In the genomic region with DNA sequence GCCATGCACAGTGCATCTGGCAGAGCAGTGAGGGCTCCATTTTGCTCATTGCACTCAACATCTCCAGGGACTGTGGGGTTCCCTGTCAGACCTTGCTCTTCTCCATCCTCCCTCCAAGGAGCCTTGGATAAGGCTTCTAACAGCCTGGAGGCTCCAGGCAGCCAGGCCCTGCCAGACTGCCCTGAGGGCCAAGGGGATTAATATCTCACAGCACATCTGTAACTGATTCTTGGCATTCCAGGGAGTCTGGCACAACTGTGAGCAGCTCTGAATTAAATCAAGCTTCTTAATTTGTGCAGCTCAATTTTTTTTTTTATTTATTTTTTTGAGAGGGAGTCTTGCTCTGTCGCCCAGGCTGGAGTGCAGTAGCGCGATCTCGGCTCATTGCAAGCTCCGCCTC, we compare ENCODE assay signal across 19 cellular contexts.
DNase-seq lines count a peak whose midpoint lies in the region; ATAC-seq and TF ChIP-seq lines count a peak whose summit lies in the region.
"Had no signal": no experiment of that assay in that cellular context is flagged by ENCODE, and none has a peak within 500 bp of the region (broad histone marks: within the 10 kb centered on the region; RNA-seq: fewer than 3 reads in every experiment).

No MANE protein-coding gene starts in this region.

- H3K4me3 ChIP-seq in sigmoid colon (no peak overlapping the region), tibial nerve (no peak overlapping the region)
- H3K4me3 ChIP-seq: BLaER1 had no signal

- H3K27ac ChIP-seq in sigmoid colon (no peak overlapping the region), tibial nerve (no peak overlapping the region)
- H3K27ac ChIP-seq: BLaER1 had no signal

- TF ChIP-seq CTCF in sigmoid colon (IDR thresholded peaks at IDR 0.05) (no peak), tibial nerve (IDR thresholded peaks at IDR 0.05) (no peak)

- peak; percentile 62 for DNase-seq in EH (ENCODE audit: low read depth)
- DNase-seq in SK-N-DZ (ENCODE audit: low spot score) = peak; percentile 20
- peak; percentile 91 for DNase-seq in fibroblast of gingiva (ENCODE audit: low read depth)
- DNase-seq in sigmoid colon = no peak
- no peak for DNase-seq in pons (ENCODE audit: low spot score)
- no peak for DNase-seq in tibial nerve (ENCODE audit: low spot score in 2 of 2)
- DNase-seq: ACHN; Calu3; CD8-positive, alpha-beta T cell; H9; NCI-H1105 treated with DMSO at 0.1 percent for 48 hours; NCI-H1694 treated with DMSO at 0.1 percent for 48 hours; NCI-H2107; NCI-H510A treated with DMSO at 0.1 percent for 48 hours; NCI-H774; RPMI8226; SHP77 treated with DMSO at 0.1 percent for 48 hours had no signal

- intact Hi-C loops in sigmoid colon (cut with DNase I) = no loop called here

- TF ChIP-seq EP300 in sigmoid colon (IDR thresholded peaks at IDR 0.05) (no peak), tibial nerve (IDR thresholded peaks at IDR 0.05) (no peak)

- H3K9me3 ChIP-seq in sigmoid colon (no peaks in the 10 kb centered on the region), tibial nerve (no peaks in the 10 kb centered on the region)

- H3K36me3 ChIP-seq in sigmoid colon (no peaks in the 10 kb centered on the region), tibial nerve (no peaks in the 10 kb centered on the region)
- H3K36me3 ChIP-seq: BLaER1 had no signal

- H3K4me1 ChIP-seq in sigmoid colon = peaks cover 0 to 12% (median 3%) of the 10 kb centered on the region in 4 donors
- peaks cover 0 to 6% (median 2%) of the 10 kb centered on the region in 4 donors for H3K4me1 ChIP-seq in tibial nerve
- H3K4me1 ChIP-seq: BLaER1 had no signal

- WGBS in sigmoid colon, 2 donors = 89 to 98% methylated on average over 5 of the region's 5 CpGs
- WGBS in tibial nerve, 2 donors = 96 to 97% methylated on average over 5 of the region's 5 CpGs

- TF ChIP-seq POLR2A in sigmoid colon (IDR thresholded peaks at IDR 0.05) (no peak), tibial nerve (IDR thresholded peaks at IDR 0.05) (no peak)

- H3K27me3 ChIP-seq in sigmoid colon (no peaks in the 10 kb centered on the region), tibial nerve (no peaks in the 10 kb centered on the region)
- H3K27me3 ChIP-seq: BLaER1 had no signal

- no peak for ATAC-seq in HG03139 (IDR thresholded peaks at IDR 0.05; ENCODE audit: unreplicated experiment)
- ATAC-seq: CD8-positive, alpha-beta T cell had no signal

Comparison
In these comparisons a context has a peak if more than half of its experiments do, and no peak if none do; other contexts are left out.
1. DNase-seq: peak in EH (single experiment), SK-N-DZ (single experiment) and fibroblast of gingiva (single experiment); none in sigmoid colon (single experiment), pons (single experiment) and tibial nerve (0 of 2).